ENCODE assay signal across 1 cellular context in genomic region chr17:81702934-81703746, GRCh38.
TF ChIP-seq lines count a peak whose summit lies in the region.

Gene MRPL12, plus strand, starts transcription at chr17:81703367. Its CDS starts 135 bp downstream, at chr17:81703502.

TF ChIP-seq in A549, 52 proteins besides CTCF, POLR2A, EP300 and RAD21 (continued from another document):
- no peak for TF ChIP-seq HEYL (CRISPR knock-in tag; IDR thresholded peaks at IDR 0.05)
- TF ChIP-seq HOXB13 (CRISPR knock-in tag; IDR thresholded peaks at IDR 0.05; ENCODE audit: low read depth) = no peak
- TF ChIP-seq MYC (IDR thresholded peaks at IDR 0.05; ENCODE audit: borderline replicate concordance, low read length) = peak; percentile 78; the same call in 1 of the 2 replicates
- TF ChIP-seq CBX8 (IDR thresholded peaks at IDR 0.05) = no peak
- no peak for TF ChIP-seq CHD4 (IDR thresholded peaks at IDR 0.05; ENCODE audit: borderline replicate concordance)
- TF ChIP-seq PBX3 (IDR thresholded peaks at IDR 0.05) = peak; percentile 82
- peak; percentile 51; the same call in 2 of the 3 replicates for TF ChIP-seq BCL3 (IDR thresholded peaks at IDR 0.05)
- peak; percentile 55 for TF ChIP-seq KDM5A (IDR thresholded peaks at IDR 0.05)
- TF ChIP-seq FOSL2 (IDR thresholded peaks at IDR 0.05) = no peak
- TF ChIP-seq FOSL2 (CRISPR knock-in tag; IDR thresholded peaks at IDR 0.05) = no peak; the same call in 1 of the 2 replicates
- TF ChIP-seq BHLHE40 (IDR thresholded peaks at IDR 0.05; ENCODE audit: low read depth, low read length) = no peak
- peak; percentile 99 for TF ChIP-seq MAX (IDR thresholded peaks at IDR 0.05)
- TF ChIP-seq HOXB5 (CRISPR knock-in tag; IDR thresholded peaks at IDR 0.05) = no peak
- no peak for TF ChIP-seq RARB (CRISPR knock-in tag; IDR thresholded peaks at IDR 0.05)
- TF ChIP-seq NPAS2 (CRISPR knock-in tag; IDR thresholded peaks at IDR 0.05; ENCODE audit: borderline replicate concordance) = no peak
- TF ChIP-seq TFCP2L1 (CRISPR knock-in tag; IDR thresholded peaks at IDR 0.05) = 0 out of 2 replicates have a peak, but pooled peaks have one; percentile 26
- TF ChIP-seq SREBF2 (IDR thresholded peaks at IDR 0.05) = no peak
- no peak for TF ChIP-seq KDM1A (IDR thresholded peaks at IDR 0.05; ENCODE audit: low read depth)
- no peak for TF ChIP-seq RFX5 (IDR thresholded peaks at IDR 0.05)
- peak; percentile 30; the same call in 1 of the 2 replicates for TF ChIP-seq ESRRA (IDR thresholded peaks at IDR 0.05; ENCODE audit: borderline replicate concordance, low read length)
